11 cellular contexts compared by ENCODE assay signal in genomic region chr19:11265785-11266236, GRCh38. TPM values are rescaled to one million over a fixed set of nuclear protein-coding genes. Genes with fewer than 3 reads are reported as not detected.
DNase-seq lines count a peak whose midpoint lies in the region; ATAC-seq and TF ChIP-seq lines count a peak whose summit lies in the region.
"Had no signal": no experiment of that assay in that cellular context is flagged by ENCODE, and none has a peak within 500 bp of the region (broad histone marks: within the 10 kb centered on the region; RNA-seq: fewer than 3 reads in every experiment).

No MANE protein-coding gene starts in this region.

- H2BK120ac ChIP-seq in mesenchymal stem cell (ENCODE audit: low read depth, low read length), result no peak overlapping the region

- no peak overlapping the region for H3K4me3 ChIP-seq in astrocyte of the spinal cord (ENCODE audit: low read depth, low read length)
- H3K4me3 ChIP-seq in mesenchymal stem cell (ENCODE audit: insufficient read depth in 1 of 2, low read depth in 1 of 2, low read length in 2 of 2), result no peak overlapping the region
- H3K4me3 ChIP-seq in endodermal cell (ENCODE audit: low read length), result no peak overlapping the region
- H3K4me3 ChIP-seq: BLaER1 had no signal

- H3K4me1 ChIP-seq in mesenchymal stem cell (ENCODE audit: control insufficient read depth, insufficient read depth, low read depth, low read length), result peaks cover 21% of the 10 kb centered on the region
- H3K4me1 ChIP-seq in endodermal cell (ENCODE audit: control insufficient read depth, insufficient read depth, low read length), result no peaks in the 10 kb centered on the region

- H3K9ac ChIP-seq in mesenchymal stem cell (ENCODE audit: low read length) (no peak overlapping the region), endodermal cell (ENCODE audit: extremely low read depth, low read length, poor library complexity, severe bottlenecking) (no peak overlapping the region)
- H3K9ac ChIP-seq: BLaER1 had no signal

- no peak overlapping the region for H3K4ac ChIP-seq in mesenchymal stem cell (ENCODE audit: low read depth in 1 of 2, low read length in 2 of 2)

- H4K91ac ChIP-seq in mesenchymal stem cell (ENCODE audit: low read length), result peak overlapping the region; percentile 72

- H2BK12ac ChIP-seq in mesenchymal stem cell (ENCODE audit: low read length in 2 of 2), result peak overlapping the region in 1 of 2 experiments; percentile 69

- H3K14ac ChIP-seq in mesenchymal stem cell (ENCODE audit: low read length in 2 of 2), result peak overlapping the region in 1 of 2 experiments; percentile 20

- H3K23ac ChIP-seq in mesenchymal stem cell (ENCODE audit: low read length in 2 of 2), result no peak overlapping the region

- H3K27me3 ChIP-seq in mesenchymal stem cell (ENCODE audit: control insufficient read depth in 1 of 2, insufficient read depth in 1 of 2, low read length in 2 of 2), result peaks cover 0 to 3% of the 10 kb centered on the region in 2 experiments
- no peaks in the 10 kb centered on the region for H3K27me3 ChIP-seq in endodermal cell (ENCODE audit: control insufficient read depth, insufficient read depth, low read length, poor library complexity, severe bottlenecking)

- no peak overlapping the region for H3K4me2 ChIP-seq in mesenchymal stem cell (ENCODE audit: low read length, poor library complexity, severe bottlenecking)
- H3K4me2 ChIP-seq: BLaER1 had no signal

- H3K9me3 Mint-ChIP-seq in activated CD8-positive, alpha-beta T cell treated with anti-CD3 and anti-CD28 coated beads, Interleukin-2, amount 10 ng/mL, durations not matched to agents 7 days and 5 days (ENCODE audit: insufficient read depth), result no peaks in the 10 kb centered on the region
- H3K9me3 Mint-ChIP-seq in endodermal cell, result no peaks in the 10 kb centered on the region

- in situ Hi-C loops in ACHN (cut with HindIII; ENCODE audit: low pct_ligation_motif_present, low pct_unique_long_range_greater_than_20kb, low sequenced_read_pairs) (no loop called here), astrocyte of the spinal cord (cut with HindIII; ENCODE audit: low sequenced_read_pairs) (no loop called here)

- H3K4me1 Mint-ChIP-seq in activated CD8-positive, alpha-beta T cell treated with anti-CD3 and anti-CD28 coated beads, Interleukin-2, amount 10 ng/mL, durations not matched to agents 7 days and 5 days (ENCODE audit: low read depth), result peaks cover 6% of the 10 kb centered on the region
- no peaks in the 10 kb centered on the region for H3K4me1 Mint-ChIP-seq in endodermal cell

- H3K4me3 Mint-ChIP-seq in activated CD8-positive, alpha-beta T cell treated with anti-CD3 and anti-CD28 coated beads, Interleukin-2, amount 10 ng/mL, durations not matched to agents 7 days and 5 days, result no peak overlapping the region
- no peak overlapping the region for H3K4me3 Mint-ChIP-seq in endodermal cell

- H3K27me3 Mint-ChIP-seq in activated CD8-positive, alpha-beta T cell treated with anti-CD3 and anti-CD28 coated beads, Interleukin-2, amount 10 ng/mL, durations not matched to agents 7 days and 5 days (ENCODE audit: low read depth), result peaks cover 57% of the 10 kb centered on the region
- H3K27me3 Mint-ChIP-seq in endodermal cell (ENCODE audit: insufficient read depth), result peaks cover 2% of the 10 kb centered on the region

- peaks cover 10% of the 10 kb centered on the region for H3K79me1 ChIP-seq in mesenchymal stem cell (replicated peaks; ENCODE audit: low read length, poor library complexity, severe bottlenecking)

- H3K18ac ChIP-seq in mesenchymal stem cell (ENCODE audit: low read depth in 1 of 2, low read length in 2 of 2), result peak overlapping the region in 1 of 2 experiments; percentile 2

- no peak overlapping the region for H2BK15ac ChIP-seq in mesenchymal stem cell (ENCODE audit: low read depth, poor library complexity, severe bottlenecking)

- no peak overlapping the region for H2BK5ac ChIP-seq in mesenchymal stem cell (ENCODE audit: low read depth, low read length, poor library complexity, severe bottlenecking)

- H2AK5ac ChIP-seq in mesenchymal stem cell (ENCODE audit: low read length, severe bottlenecking), result no peak overlapping the region

- H3K27ac Mint-ChIP-seq in activated CD8-positive, alpha-beta T cell treated with anti-CD3 and anti-CD28 coated beads, Interleukin-2, amount 10 ng/mL, durations not matched to agents 7 days and 5 days, result no peak overlapping the region
- no peak overlapping the region for H3K27ac Mint-ChIP-seq in endodermal cell

- 69% methylated on average over 10 of the region's 11 CpGs for WGBS in mesenchymal stem cell
- WGBS in endodermal cell (ENCODE audit: insufficient coverage in 1 of 2, insufficient read length in 1 of 2), 2 experiments, result 78 to 80% methylated on average over 10 to 11 of the region's 11 CpGs

- CTCF ChIA-PET in activated CD8-positive, alpha-beta T cell treated with anti-CD3 and anti-CD28 coated beads, Interleukin-2, amount 10 ng/mL, durations not matched to agents 7 days and 5 days (lab: Charles Lee), result no interaction called here

- no peaks in the 10 kb centered on the region for H3K9me3 ChIP-seq in mesenchymal stem cell (ENCODE audit: control insufficient read depth, low read length)
- no peaks in the 10 kb centered on the region for H3K9me3 ChIP-seq in endodermal cell (ENCODE audit: control insufficient read depth, low read length)
- H3K9me3 ChIP-seq: BLaER1 had no signal

- H3K27ac ChIP-seq in mesenchymal stem cell (ENCODE audit: low read length, poor library complexity, severe bottlenecking), result no peak overlapping the region
- no peak overlapping the region for H3K27ac ChIP-seq in endodermal cell (ENCODE audit: low read depth, low read length)
- H3K27ac ChIP-seq: BLaER1 had no signal

- no peak overlapping the region for H4K8ac ChIP-seq in mesenchymal stem cell (ENCODE audit: low read length)

- peak; percentile 10 for DNase-seq in ACHN
- peak; percentile 44 for DNase-seq in HT1080 (ENCODE audit: low read depth)
- DNase-seq in astrocyte of the spinal cord (ENCODE audit: low read depth, low spot score), result peak; percentile 14
- no peak for DNase-seq in mesenchymal stem cell
- no peak for DNase-seq in activated CD8-positive, alpha-beta T cell treated with anti-CD3 and anti-CD28 coated beads, Interleukin-2, amount 10 ng/mL, durations not matched to agents 7 days and 5 days
- DNase-seq in NCI-H345 (lab: John Stamatoyannopoulos, UW), result no peak
- DNase-seq in endodermal cell, result no peak
- DNase-seq: activated CD4-positive, alpha-beta T cell treated with anti-CD3 and anti-CD28 coated beads for 48 hours had no signal

- H3K36me3 ChIP-seq in mesenchymal stem cell (ENCODE audit: control insufficient read depth in 1 of 2, insufficient read depth in 2 of 2, low read depth in 1 of 2, low read length in 2 of 2), result no peaks in the 10 kb centered on the region
- H3K36me3 ChIP-seq in endodermal cell (ENCODE audit: control insufficient read depth, insufficient read depth, low read length), result no peaks in the 10 kb centered on the region
- H3K36me3 ChIP-seq: BLaER1 had no signal

- no peak for ATAC-seq in activated CD8-positive, alpha-beta T cell treated with anti-CD3 and anti-CD28 coated beads, Interleukin-2, amount 10 ng/mL, durations not matched to agents 7 days and 5 days
- no peak for ATAC-seq in HG02970 (IDR thresholded peaks at IDR 0.05; ENCODE audit: low FRiP score, unreplicated experiment)

- H3K36me3 Mint-ChIP-seq in activated CD8-positive, alpha-beta T cell treated with anti-CD3 and anti-CD28 coated beads, Interleukin-2, amount 10 ng/mL, durations not matched to agents 7 days and 5 days (ENCODE audit: low read depth), result no peaks in the 10 kb centered on the region
- H3K36me3 Mint-ChIP-seq in endodermal cell (ENCODE audit: low read depth), result no peaks in the 10 kb centered on the region

- TF ChIP-seq CTCF in astrocyte of the spinal cord (IDR thresholded peaks at IDR 0.05; ENCODE audit: low read depth, low read length) (no peak), endodermal cell (conservative IDR thresholded peaks at IDR 0.05) (no peak)

- POLR2A ChIA-PET in activated CD8-positive, alpha-beta T cell treated with anti-CD3 and anti-CD28 coated beads, Interleukin-2, amount 10 ng/mL, durations not matched to agents 7 days and 5 days (lab: Charles Lee), result interaction anchor here (0.7 kb wide), 1 partner anchor 206 kb away, joined by 3 read pairs; no protein-coding TSS in a partner anchor

- H2AFZ ChIP-seq in mesenchymal stem cell (ENCODE audit: low read depth, low read length), result no peak overlapping the region

RNA-seq across cellular contexts. Expression of gene DOCK6, which starts 3.5 kb away (rescaled TPM):
- total RNA-seq in HT1080 (2014; rRNA removed; shearing (Covaris generic)), result 2.8 and 4.3 TPM in 2 replicates
- 9.7 and 10.1 TPM in 2 replicates for polyA plus RNA-seq in HT1080 (2015; cell fraction: cytosol; rRNA removed)
- 22.5 and 26.7 TPM in 2 replicates for polyA plus RNA-seq in HT1080 (2015; cell fraction: nucleus; rRNA removed)
- polyA plus RNA-seq in mesenchymal stem cell (2013, experiment 1 of 2), result 16.4 TPM
- polyA plus RNA-seq in mesenchymal stem cell (2013, experiment 2 of 2), result 16.0 TPM
- total RNA-seq in activated CD8-positive, alpha-beta T cell treated with anti-CD3 and anti-CD28 coated beads, Interleukin-2, amount 10 ng/mL, durations not matched to agents 7 days and 5 days, result under 1 TPM; 0.13 to 0.76 TPM
- total RNA-seq in endodermal cell, result 100 to 1,000 TPM in 1 of 2 donors, 10 to 100 TPM in 1; 93.8 to 111 TPM
- polyA plus RNA-seq in endodermal cell (2013, experiment 1 of 2), result 35.2 TPM
- 36.4 TPM for polyA plus RNA-seq in endodermal cell (2013, experiment 2 of 2)

RNA-seq across cellular contexts. Expression of gene ANGPTL8, which starts 26.4 kb away (rescaled TPM):
- not detected in 2 replicates for total RNA-seq in HT1080 (2014; rRNA removed; shearing (Covaris generic))
- not detected in 2 replicates for polyA plus RNA-seq in HT1080 (2015; cell fraction: cytosol; rRNA removed)
- polyA plus RNA-seq in HT1080 (2015; cell fraction: nucleus; rRNA removed), result not detected in 2 replicates
- polyA plus RNA-seq in mesenchymal stem cell (2013, experiment 1 of 2), result 0.18 TPM
- not detected for polyA plus RNA-seq in mesenchymal stem cell (2013, experiment 2 of 2)
- total RNA-seq in activated CD8-positive, alpha-beta T cell treated with anti-CD3 and anti-CD28 coated beads, Interleukin-2, amount 10 ng/mL, durations not matched to agents 7 days and 5 days, result not detected
- not detected for total RNA-seq in endodermal cell
- polyA plus RNA-seq in endodermal cell (2013, experiment 1 of 2), result not detected
- polyA plus RNA-seq in endodermal cell (2013, experiment 2 of 2), result not detected
- total RNA-seq: epithelial cell of proximal tubule had no signal

RNA-seq across cellular contexts. Expression of gene TSPAN16, which starts 30.1 kb away (rescaled TPM):
- not detected in 2 replicates for total RNA-seq in HT1080 (2014; rRNA removed; shearing (Covaris generic))
- not detected in 2 replicates for polyA plus RNA-seq in HT1080 (2015; cell fraction: cytosol; rRNA removed)
- polyA plus RNA-seq in HT1080 (2015; cell fraction: nucleus; rRNA removed), result not detected in 2 replicates
- polyA plus RNA-seq in mesenchymal stem cell (2013, experiment 1 of 2), result not detected
- polyA plus RNA-seq in mesenchymal stem cell (2013, experiment 2 of 2), result not detected
- total RNA-seq in activated CD8-positive, alpha-beta T cell treated with anti-CD3 and anti-CD28 coated beads, Interleukin-2, amount 10 ng/mL, durations not matched to agents 7 days and 5 days, result not detected
- total RNA-seq in endodermal cell, result not detected
- polyA plus RNA-seq in endodermal cell (2013, experiment 1 of 2), result not detected
- not detected for polyA plus RNA-seq in endodermal cell (2013, experiment 2 of 2)
- total RNA-seq: epithelial cell of proximal tubule had no signal

Comparison
In these comparisons a context has a peak if more than half of its experiments do, and no peak if none do; other contexts are left out.
1. DNase-seq: peak in ACHN (single experiment), HT1080 (single experiment) and astrocyte of the spinal cord (single experiment); none in mesenchymal stem cell (single experiment), activated CD8-positive, alpha-beta T cell treated with anti-CD3 and anti-CD28 coated beads, Interleukin-2, amount 10 ng/mL, durations not matched to agents 7 days and 5 days (single experiment), NCI-H345 (single experiment) and endodermal cell (single experiment).
2. RNA of gene DOCK6, which starts 3.5 kb away (total RNA-seq): 93.8 to 111 TPM in endodermal cell; 2.8 to 4.3 TPM in HT1080 and 0.13 to 0.76 TPM in activated CD8-positive, alpha-beta T cell treated with anti-CD3 and anti-CD28 coated beads, Interleukin-2, amount 10 ng/mL, durations not matched to agents 7 days and 5 days; every median in the first group is over 10 times any median in the second.